16 cellular contexts compared by ENCODE assay signal in the genomic region with DNA sequence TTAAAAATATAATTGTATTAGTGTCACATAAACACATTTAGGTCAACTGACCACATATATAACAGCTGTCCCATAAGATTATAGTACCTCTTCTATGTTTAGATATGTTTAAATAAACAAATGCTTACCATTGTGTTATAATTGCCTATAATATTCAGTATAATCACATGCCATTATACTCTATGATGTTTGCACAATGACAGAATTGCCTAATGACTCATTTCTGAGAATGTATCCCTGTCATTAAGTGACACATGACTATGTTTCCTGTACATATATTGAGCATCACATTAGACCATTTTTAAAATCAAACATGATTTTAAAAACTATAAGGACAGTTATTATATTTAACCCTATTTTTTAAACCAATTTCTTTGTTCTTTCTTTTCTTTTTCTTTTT.
DNase-seq lines count a peak whose midpoint lies in the region; ATAC-seq and TF ChIP-seq lines count a peak whose summit lies in the region.
"Had no signal": no experiment of that assay in that cellular context is flagged by ENCODE, and none has a peak within 500 bp of the region (broad histone marks: within the 10 kb centered on the region; RNA-seq: fewer than 3 reads in every experiment).

No MANE protein-coding gene starts in this region.

- no TSS peak for BruUV-seq in Caco-2 (replicated peaks; lab: Mats Ljungman, UMichigan)

- no peaks in the 10 kb centered on the region for H3K27me3 Mint-ChIP-seq in activated T-helper 17 cell treated with anti-CD3 and anti-CD28 coated beads, Interleukin-2, amount 50 U/mL, for 72 hours
- no peaks in the 10 kb centered on the region for H3K27me3 Mint-ChIP-seq in Caco-2 (ENCODE audit: insufficient read depth, unreplicated experiment)

- H3K36me3 Mint-ChIP-seq in activated T-helper 17 cell treated with anti-CD3 and anti-CD28 coated beads, Interleukin-2, amount 50 U/mL, for 72 hours (ENCODE audit: low read depth) = no peaks in the 10 kb centered on the region
- H3K36me3 Mint-ChIP-seq in Caco-2 (ENCODE audit: insufficient read depth, unreplicated experiment) = no peaks in the 10 kb centered on the region
- H3K36me3 Mint-ChIP-seq: CD8-positive, alpha-beta T cell; IgD-negative memory B cell had no signal

- DNase-seq in NCI-H2029 (lab: John Stamatoyannopoulos, UW) (peak; percentile 43), NCI-H2029 treated with DMSO at 0.1 percent for 48 hours (lab: John Stamatoyannopoulos, UW) (no peak), NCI-H1417 treated with DMSO at 0.1 percent for 48 hours (lab: John Stamatoyannopoulos, UW) (peak; percentile 61), renal cortical epithelial cell (ENCODE audit: low read depth) (peak; percentile 30), mucosa of gallbladder (ENCODE audit: low spot score) (no peak), Caco-2 (no peak)
- DNase-seq: aorta; CD8-positive, alpha-beta T cell; dorsolateral prefrontal cortex; nucleus accumbens had no signal

- H3K4me1 Mint-ChIP-seq in activated T-helper 17 cell treated with anti-CD3 and anti-CD28 coated beads, Interleukin-2, amount 50 U/mL, for 72 hours = no peaks in the 10 kb centered on the region
- no peaks in the 10 kb centered on the region for H3K4me1 Mint-ChIP-seq in Caco-2 (ENCODE audit: low read depth, unreplicated experiment)

- TF ChIP-seq CTCF in Caco-2 (IDR thresholded peaks at IDR 0.05; ENCODE audit: insufficient read depth in 1 of 2, low read depth in 1 of 2, low read length in 1 of 2, severe bottlenecking in 1 of 2, unreplicated experiment in 1 of 2) = no peak

- no peaks in the 10 kb centered on the region for H3K9me3 ChIP-seq in Caco-2

- intact Hi-C loops in Caco-2 (cut with micrococcal nuclease; ENCODE audit: unreplicated experiment) = no loop called here

- no peak overlapping the region for H3K27ac Mint-ChIP-seq in activated T-helper 17 cell treated with anti-CD3 and anti-CD28 coated beads, Interleukin-2, amount 50 U/mL, for 72 hours
- H3K27ac Mint-ChIP-seq in Caco-2 (ENCODE audit: unreplicated experiment) = no peak overlapping the region
- H3K27ac Mint-ChIP-seq: activated T-helper 1 cell treated with anti-CD3 and anti-CD28 coated beads, Interleukin-12 subunit alpha, Interleukin-12 subunit beta, Interleukin-2, Interleukin-4 antibody, amounts not matched to agents 30 ng/mL and 10 ng/mL and 1 ng/mL, durations not matched to agents 14 hours and 24 hours and 36 hours; CD8-positive, alpha-beta T cell; IgD-negative memory B cell had no signal

- no peak overlapping the region for H3K4me3 Mint-ChIP-seq in activated T-helper 17 cell treated with anti-CD3 and anti-CD28 coated beads, Interleukin-2, amount 50 U/mL, for 72 hours
- no peak overlapping the region for H3K4me3 Mint-ChIP-seq in Caco-2 (ENCODE audit: unreplicated experiment)
- H3K4me3 Mint-ChIP-seq: activated T-helper 1 cell treated with anti-CD3 and anti-CD28 coated beads, Interleukin-12 subunit alpha, Interleukin-12 subunit beta, Interleukin-2, Interleukin-4 antibody, amounts not matched to agents 30 ng/mL and 10 ng/mL and 1 ng/mL, durations not matched to agents 14 hours and 24 hours and 36 hours; CD8-positive, alpha-beta T cell; IgD-negative memory B cell had no signal

- no peaks in the 10 kb centered on the region for H3K9me3 Mint-ChIP-seq in activated T-helper 17 cell treated with anti-CD3 and anti-CD28 coated beads, Interleukin-2, amount 50 U/mL, for 72 hours
- H3K9me3 Mint-ChIP-seq in Caco-2 (ENCODE audit: unreplicated experiment) = no peaks in the 10 kb centered on the region
- H3K9me3 Mint-ChIP-seq: activated T-helper 1 cell treated with anti-CD3 and anti-CD28 coated beads, Interleukin-12 subunit alpha, Interleukin-12 subunit beta, Interleukin-2, Interleukin-4 antibody, amounts not matched to agents 30 ng/mL and 10 ng/mL and 1 ng/mL, durations not matched to agents 14 hours and 24 hours and 36 hours; CD8-positive, alpha-beta T cell had no signal

- H3K4me3 ChIP-seq in Caco-2 (ENCODE audit: low read depth, low read length) = no peak overlapping the region
- H3K4me3 ChIP-seq: dorsolateral prefrontal cortex, PC-9, smooth muscle cell had no signal

- no peaks in the 10 kb centered on the region for H3K4me1 ChIP-seq in Caco-2

- H3K36me3 ChIP-seq in Caco-2 (ENCODE audit: control insufficient read depth, insufficient read depth, low read length) = no peaks in the 10 kb centered on the region

- POLR2A ChIA-PET in Caco-2 (lab: Charles Lee) = no interaction called here

- peak; percentile 25 for ATAC-seq in activated T-helper 17 cell treated with anti-CD3 and anti-CD28 coated beads, Interleukin-2, amount 50 U/mL, for 72 hours (replicated peaks)
- no peak for ATAC-seq in HG02885 (IDR thresholded peaks at IDR 0.05; ENCODE audit: poor library complexity, unreplicated experiment)
- ATAC-seq: CD8-positive, alpha-beta T cell had no signal

- CTCF ChIA-PET in Caco-2 (lab: Charles Lee) = no interaction called here

- H3K27me3 ChIP-seq in Caco-2 (replicated peaks; ENCODE audit: control insufficient read depth, insufficient read depth, low read length) = no peaks in the 10 kb centered on the region
- H3K27me3 ChIP-seq: dorsolateral prefrontal cortex had no signal

Comparison
In these comparisons a context has a peak if more than half of its experiments do, and no peak if none do; other contexts are left out.
1. DNase-seq: peak in NCI-H2029 (single experiment), NCI-H1417 treated with DMSO at 0.1 percent for 48 hours (single experiment) and renal cortical epithelial cell (single experiment); none in NCI-H2029 treated with DMSO at 0.1 percent for 48 hours (single experiment), mucosa of gallbladder (single experiment) and Caco-2 (0 of 2).